ENCODE assay signal across 1 cellular context in the genomic region with DNA sequence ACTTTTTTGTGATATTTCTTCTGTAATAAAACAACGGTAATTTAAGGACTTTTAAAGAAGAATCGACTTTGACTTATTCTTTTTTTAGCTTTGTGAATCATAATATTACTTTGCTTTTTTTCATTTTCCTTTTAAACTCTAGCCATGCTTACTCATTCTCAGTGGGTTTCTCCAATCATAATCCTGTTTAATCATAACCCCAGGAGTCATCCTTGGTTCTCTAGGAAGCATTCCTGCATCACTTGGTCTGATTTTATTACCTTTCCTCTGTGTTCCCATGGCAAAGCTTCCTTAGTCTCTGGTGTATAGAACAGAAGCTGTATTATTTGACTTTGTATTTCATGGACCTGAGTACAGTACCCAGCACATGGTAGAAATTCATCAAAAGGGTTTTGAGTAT.
TF ChIP-seq lines count a peak whose summit lies in the region.

No MANE protein-coding gene starts in this region.

TF ChIP-seq in GM23338, 12 proteins besides CTCF, POLR2A, EP300 and RAD21 (continued from another document):
- TF ChIP-seq, protein P1, sequence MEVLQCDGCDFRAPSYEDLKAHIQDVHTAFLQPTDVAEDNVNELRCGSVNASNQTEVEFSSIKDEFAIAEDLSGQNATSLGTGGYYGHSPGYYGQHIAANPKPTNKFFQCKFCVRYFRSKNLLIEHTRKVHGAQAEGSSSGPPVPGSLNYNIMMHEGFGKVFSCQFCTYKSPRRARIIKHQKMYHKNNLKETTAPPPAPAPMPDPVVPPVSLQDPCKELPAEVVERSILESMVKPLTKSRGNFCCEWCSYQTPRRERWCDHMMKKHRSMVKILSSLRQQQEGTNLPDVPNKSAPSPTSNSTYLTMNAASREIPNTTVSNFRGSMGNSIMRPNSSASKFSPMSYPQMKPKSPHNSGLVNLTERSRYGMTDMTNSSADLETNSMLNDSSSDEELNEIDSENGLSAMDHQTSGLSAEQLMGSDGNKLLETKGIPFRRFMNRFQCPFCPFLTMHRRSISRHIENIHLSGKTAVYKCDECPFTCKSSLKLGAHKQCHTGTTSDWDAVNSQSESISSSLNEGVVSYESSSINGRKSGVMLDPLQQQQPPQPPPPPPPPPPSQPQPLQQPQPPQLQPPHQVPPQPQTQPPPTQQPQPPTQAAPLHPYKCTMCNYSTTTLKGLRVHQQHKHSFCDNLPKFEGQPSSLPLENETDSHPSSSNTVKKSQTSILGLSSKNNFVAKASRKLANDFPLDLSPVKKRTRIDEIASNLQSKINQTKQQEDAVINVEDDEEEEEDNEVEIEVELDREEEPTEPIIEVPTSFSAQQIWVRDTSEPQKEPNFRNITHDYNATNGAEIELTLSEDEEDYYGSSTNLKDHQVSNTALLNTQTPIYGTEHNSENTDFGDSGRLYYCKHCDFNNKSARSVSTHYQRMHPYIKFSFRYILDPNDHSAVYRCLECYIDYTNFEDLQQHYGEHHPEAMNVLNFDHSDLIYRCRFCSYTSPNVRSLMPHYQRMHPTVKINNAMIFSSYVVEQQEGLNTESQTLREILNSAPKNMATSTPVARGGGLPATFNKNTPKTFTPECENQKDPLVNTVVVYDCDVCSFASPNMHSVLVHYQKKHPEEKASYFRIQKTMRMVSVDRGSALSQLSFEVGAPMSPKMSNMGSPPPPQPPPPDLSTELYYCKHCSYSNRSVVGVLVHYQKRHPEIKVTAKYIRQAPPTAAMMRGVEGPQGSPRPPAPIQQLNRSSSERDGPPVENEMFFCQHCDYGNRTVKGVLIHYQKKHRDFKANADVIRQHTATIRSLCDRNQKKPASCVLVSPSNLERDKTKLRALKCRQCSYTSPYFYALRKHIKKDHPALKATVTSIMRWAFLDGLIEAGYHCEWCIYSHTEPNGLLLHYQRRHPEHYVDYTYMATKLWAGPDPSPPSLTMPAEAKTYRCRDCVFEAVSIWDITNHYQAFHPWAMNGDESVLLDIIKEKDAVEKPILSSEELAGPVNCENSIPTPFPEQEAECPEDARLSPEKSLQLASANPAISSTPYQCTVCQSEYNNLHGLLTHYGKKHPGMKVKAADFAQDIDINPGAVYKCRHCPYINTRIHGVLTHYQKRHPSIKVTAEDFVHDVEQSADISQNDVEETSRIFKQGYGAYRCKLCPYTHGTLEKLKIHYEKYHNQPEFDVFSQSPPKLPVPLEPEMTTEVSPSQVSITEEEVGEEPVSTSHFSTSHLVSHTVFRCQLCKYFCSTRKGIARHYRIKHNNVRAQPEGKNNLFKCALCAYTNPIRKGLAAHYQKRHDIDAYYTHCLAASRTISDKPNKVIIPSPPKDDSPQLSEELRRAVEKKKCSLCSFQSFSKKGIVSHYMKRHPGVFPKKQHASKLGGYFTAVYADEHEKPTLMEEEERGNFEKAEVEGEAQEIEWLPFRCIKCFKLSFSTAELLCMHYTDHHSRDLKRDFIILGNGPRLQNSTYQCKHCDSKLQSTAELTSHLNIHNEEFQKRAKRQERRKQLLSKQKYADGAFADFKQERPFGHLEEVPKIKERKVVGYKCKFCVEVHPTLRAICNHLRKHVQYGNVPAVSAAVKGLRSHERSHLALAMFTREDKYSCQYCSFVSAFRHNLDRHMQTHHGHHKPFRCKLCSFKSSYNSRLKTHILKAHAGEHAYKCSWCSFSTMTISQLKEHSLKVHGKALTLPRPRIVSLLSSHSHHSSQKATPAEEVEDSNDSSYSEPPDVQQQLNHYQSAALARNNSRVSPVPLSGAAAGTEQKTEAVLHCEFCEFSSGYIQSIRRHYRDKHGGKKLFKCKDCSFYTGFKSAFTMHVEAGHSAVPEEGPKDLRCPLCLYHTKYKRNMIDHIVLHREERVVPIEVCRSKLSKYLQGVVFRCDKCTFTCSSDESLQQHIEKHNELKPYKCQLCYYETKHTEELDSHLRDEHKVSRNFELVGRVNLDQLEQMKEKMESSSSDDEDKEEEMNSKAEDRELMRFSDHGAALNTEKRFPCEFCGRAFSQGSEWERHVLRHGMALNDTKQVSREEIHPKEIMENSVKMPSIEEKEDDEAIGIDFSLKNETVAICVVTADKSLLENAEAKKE (CRISPR knock-in tag; IDR thresholded peaks at IDR 0.05), result no peak
- no peak for TF ChIP-seq POLR2AphosphoS5 (IDR thresholded peaks at IDR 0.05; ENCODE audit: low read depth)
